In the genomic region with DNA sequence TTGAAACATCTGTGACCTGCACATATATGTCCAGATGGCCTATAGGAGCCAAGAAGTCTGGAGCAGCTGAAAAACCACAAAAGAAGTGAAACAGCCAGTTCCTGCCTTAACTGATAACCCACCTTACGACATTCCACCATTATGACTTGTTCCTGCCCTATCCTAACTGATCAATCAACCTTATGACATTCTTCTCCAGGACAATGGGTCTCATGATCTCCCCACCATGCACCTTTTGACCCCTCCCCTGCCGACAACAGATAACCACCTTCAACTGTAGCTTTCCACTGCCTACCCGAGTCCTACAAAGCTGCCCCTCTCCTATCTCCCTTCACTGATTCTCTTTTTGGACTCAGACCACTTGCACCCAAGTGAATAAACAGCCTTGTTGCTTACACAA, we compare ENCODE assay signal across 1 cellular context.
TF ChIP-seq lines count a peak whose summit lies in the region.

No MANE protein-coding gene starts in this region.

TF ChIP-seq in HepG2, 621 proteins besides CTCF, POLR2A, EP300 and RAD21 (continued from another document):
- no peak for TF ChIP-seq DMTF1 (CRISPR knock-in tag; IDR thresholded peaks at IDR 0.05)
TF ChIP-seq in HepG2: peak in this region for 0.
